ENCODE assay signal across 1 cellular context in genomic region chr4:55948726-55949479, GRCh38.
A peak's percentile ranks its signal among the peaks of the same experiment; 100 is the strongest.
TF ChIP-seq lines count a peak whose summit lies in the region.

A gene with protein sequence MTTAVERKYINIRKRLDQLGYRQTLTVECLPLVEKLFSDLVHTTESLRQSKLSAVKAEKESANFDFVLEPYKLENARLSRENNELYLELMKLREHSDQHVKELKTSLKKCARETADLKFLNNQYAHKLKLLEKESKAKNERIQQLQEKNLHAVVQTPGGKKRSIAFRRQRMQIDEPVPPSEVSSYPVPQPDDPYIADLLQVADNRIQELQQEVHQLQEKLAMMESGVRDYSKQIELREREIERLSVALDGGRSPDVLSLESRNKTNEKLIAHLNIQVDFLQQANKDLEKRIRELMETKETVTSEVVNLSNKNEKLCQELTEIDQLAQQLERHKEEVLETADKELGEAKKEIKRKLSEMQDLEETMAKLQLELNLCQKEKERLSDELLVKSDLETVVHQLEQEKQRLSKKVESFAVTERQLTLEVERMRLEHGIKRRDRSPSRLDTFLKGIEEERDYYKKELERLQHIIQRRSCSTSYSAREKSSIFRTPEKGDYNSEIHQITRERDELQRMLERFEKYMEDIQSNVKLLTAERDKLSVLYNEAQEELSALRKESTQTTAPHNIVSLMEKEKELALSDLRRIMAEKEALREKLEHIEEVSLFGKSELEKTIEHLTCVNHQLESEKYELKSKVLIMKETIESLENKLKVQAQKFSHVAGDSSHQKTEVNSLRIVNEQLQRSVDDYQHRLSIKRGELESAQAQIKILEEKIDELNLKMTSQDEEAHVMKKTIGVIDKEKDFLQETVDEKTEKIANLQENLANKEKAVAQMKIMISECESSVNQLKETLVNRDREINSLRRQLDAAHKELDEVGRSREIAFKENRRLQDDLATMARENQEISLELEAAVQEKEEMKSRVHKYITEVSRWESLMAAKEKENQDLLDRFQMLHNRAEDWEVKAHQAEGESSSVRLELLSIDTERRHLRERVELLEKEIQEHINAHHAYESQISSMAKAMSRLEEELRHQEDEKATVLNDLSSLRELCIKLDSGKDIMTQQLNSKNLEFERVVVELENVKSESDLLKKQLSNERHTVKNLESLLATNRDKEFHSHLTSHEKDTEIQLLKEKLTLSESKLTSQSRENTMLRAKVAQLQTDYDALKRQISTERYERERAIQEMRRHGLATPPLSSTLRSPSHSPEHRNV (plus strand): TSS chr4:55948945. CDS start chr4:55952131, 3,186 bp downstream.

TF ChIP-seq in K562, 482 proteins besides CTCF, POLR2A, EP300 and RAD21 (continued from another document and continues in another):
- TF ChIP-seq ESRRA (IDR thresholded peaks at IDR 0.05; ENCODE audit: borderline replicate concordance, low read depth) (peak; percentile 65), RAD51 (IDR thresholded peaks at IDR 0.05; ENCODE audit: borderline replicate concordance, low read depth) (no peak), MNT (conservative IDR thresholded peaks at IDR 0.05) (peak; percentile 76 to 92), RBM14 (IDR thresholded peaks at IDR 0.05; ENCODE audit: borderline replicate concordance, insufficient read depth, low read depth, low read length) (no peak), CTBP1 (IDR thresholded peaks at IDR 0.05; ENCODE audit: borderline replicate concordance) (peak; percentile 96), NBN (IDR thresholded peaks at IDR 0.05; ENCODE audit: low read depth) (peak; percentile 40; the same call in 1 of the 2 replicates), ZKSCAN1 (IDR thresholded peaks at IDR 0.05; ENCODE audit: low read depth, low read length) (peak; percentile 87), ETV5 (CRISPR knock-in tag; IDR thresholded peaks at IDR 0.05; ENCODE audit: low read depth) (peak; percentile 90), TFAP4 (CRISPR knock-in tag; IDR thresholded peaks at IDR 0.05; ENCODE audit: borderline replicate concordance) (peak; percentile 97), MTA3 (IDR thresholded peaks at IDR 0.05; ENCODE audit: borderline replicate concordance) (peak; percentile 91), LEF1 (IDR thresholded peaks at IDR 0.05) (0 out of 2 replicates have a peak, but pooled peaks have one; percentile 16), PATZ1 (CRISPR knock-in tag; IDR thresholded peaks at IDR 0.05; ENCODE audit: borderline replicate concordance) (no peak), KDM2B (CRISPR knock-in tag; IDR thresholded peaks at IDR 0.05) (peak; percentile 69; the same call in 1 of the 2 replicates), ZBTB17 (CRISPR knock-in tag; IDR thresholded peaks at IDR 0.05) (no peak), ZFPM2 (CRISPR knock-in tag; IDR thresholded peaks at IDR 0.05) (no peak), ZKSCAN3 (CRISPR knock-in tag; IDR thresholded peaks at IDR 0.05) (no peak), SP1 (CRISPR knock-in tag; IDR thresholded peaks at IDR 0.05) (peak; percentile 55; the same call in 1 of the 2 replicates), JUND (IDR thresholded peaks at IDR 0.05; ENCODE audit: borderline replicate concordance, low read depth, low read length) (peak; percentile 31), JUND (tag; IDR thresholded peaks at IDR 0.05; ENCODE audit: borderline replicate concordance, low read depth, low read length) (no peak; the same call in 2 of the 3 replicates), ZBTB11 (CRISPR knock-in tag; IDR thresholded peaks at IDR 0.05) (peak in 2 of 3 experiments; percentile 67 to 89; a peak in 4 of 6 replicates), ZHX1 (conservative IDR thresholded peaks at IDR 0.05; ENCODE audit: low read length) (no peak), NONO (IDR thresholded peaks at IDR 0.05; ENCODE audit: low read depth in 2 of 2, low read length in 1 of 2) (peak; percentile 60 to 89; a peak in 3 of 4 replicates), HDAC8 (tag; IDR thresholded peaks at IDR 0.05) (0 out of 2 replicates have a peak, but pooled peaks have one; percentile 21), MLX (CRISPR knock-in tag; conservative IDR thresholded peaks at IDR 0.05) (no peak), HNRNPL (IDR thresholded peaks at IDR 0.05; ENCODE audit: low read depth, low read length) (peak; percentile 97), ETS1 (conservative IDR thresholded peaks at IDR 0.05; ENCODE audit: control insufficient read depth, low read depth, low read length) (no peak; the same call in 1 of the 2 replicates), NR4A1 (CRISPR knock-in tag; IDR thresholded peaks at IDR 0.05) (no peak), NR4A1 (tag; IDR thresholded peaks at IDR 0.05) (peak; percentile 50; the same call in 1 of the 2 replicates), GTF2F1 (IDR thresholded peaks at IDR 0.05; ENCODE audit: low read depth, low read length) (0 out of 2 replicates have a peak, but pooled peaks have one; percentile 44), CREM (IDR thresholded peaks at IDR 0.05; ENCODE audit: low read depth) (peak; percentile 82), ARID2 (IDR thresholded peaks at IDR 0.05) (peak; percentile 9; the same call in 1 of the 2 replicates), STAG1 (CRISPR knock-in tag; IDR thresholded peaks at IDR 0.05; ENCODE audit: borderline replicate concordance) (peak; percentile 41; the same call in 1 of the 2 replicates)
- TF ChIP-seq, protein P1, sequence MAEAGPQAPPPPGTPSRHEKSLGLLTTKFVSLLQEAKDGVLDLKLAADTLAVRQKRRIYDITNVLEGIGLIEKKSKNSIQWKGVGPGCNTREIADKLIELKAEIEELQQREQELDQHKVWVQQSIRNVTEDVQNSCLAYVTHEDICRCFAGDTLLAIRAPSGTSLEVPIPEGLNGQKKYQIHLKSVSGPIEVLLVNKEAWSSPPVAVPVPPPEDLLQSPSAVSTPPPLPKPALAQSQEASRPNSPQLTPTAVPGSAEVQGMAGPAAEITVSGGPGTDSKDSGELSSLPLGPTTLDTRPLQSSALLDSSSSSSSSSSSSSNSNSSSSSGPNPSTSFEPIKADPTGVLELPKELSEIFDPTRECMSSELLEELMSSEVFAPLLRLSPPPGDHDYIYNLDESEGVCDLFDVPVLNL (CRISPR knock-in tag; IDR thresholded peaks at IDR 0.05; ENCODE audit: low read depth), result peak; percentile 98
- TF ChIP-seq, protein P2, sequence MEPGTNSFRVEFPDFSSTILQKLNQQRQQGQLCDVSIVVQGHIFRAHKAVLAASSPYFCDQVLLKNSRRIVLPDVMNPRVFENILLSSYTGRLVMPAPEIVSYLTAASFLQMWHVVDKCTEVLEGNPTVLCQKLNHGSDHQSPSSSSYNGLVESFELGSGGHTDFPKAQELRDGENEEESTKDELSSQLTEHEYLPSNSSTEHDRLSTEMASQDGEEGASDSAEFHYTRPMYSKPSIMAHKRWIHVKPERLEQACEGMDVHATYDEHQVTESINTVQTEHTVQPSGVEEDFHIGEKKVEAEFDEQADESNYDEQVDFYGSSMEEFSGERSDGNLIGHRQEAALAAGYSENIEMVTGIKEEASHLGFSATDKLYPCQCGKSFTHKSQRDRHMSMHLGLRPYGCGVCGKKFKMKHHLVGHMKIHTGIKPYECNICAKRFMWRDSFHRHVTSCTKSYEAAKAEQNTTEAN (CRISPR knock-in tag; IDR thresholded peaks at IDR 0.05), result no peak
- TF ChIP-seq, protein P3, sequence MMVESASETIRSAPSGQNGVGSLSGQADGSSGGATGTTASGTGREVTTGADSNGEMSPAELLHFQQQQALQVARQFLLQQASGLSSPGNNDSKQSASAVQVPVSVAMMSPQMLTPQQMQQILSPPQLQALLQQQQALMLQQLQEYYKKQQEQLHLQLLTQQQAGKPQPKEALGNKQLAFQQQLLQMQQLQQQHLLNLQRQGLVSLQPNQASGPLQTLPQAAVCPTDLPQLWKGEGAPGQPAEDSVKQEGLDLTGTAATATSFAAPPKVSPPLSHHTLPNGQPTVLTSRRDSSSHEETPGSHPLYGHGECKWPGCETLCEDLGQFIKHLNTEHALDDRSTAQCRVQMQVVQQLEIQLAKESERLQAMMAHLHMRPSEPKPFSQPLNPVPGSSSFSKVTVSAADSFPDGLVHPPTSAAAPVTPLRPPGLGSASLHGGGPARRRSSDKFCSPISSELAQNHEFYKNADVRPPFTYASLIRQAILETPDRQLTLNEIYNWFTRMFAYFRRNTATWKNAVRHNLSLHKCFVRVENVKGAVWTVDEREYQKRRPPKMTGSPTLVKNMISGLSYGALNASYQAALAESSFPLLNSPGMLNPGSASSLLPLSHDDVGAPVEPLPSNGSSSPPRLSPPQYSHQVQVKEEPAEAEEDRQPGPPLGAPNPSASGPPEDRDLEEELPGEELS (CRISPR knock-in tag; IDR thresholded peaks at IDR 0.05; ENCODE audit: borderline replicate concordance), result peak; percentile 23; the same call in 1 of the 2 replicates
